In the genomic region with DNA sequence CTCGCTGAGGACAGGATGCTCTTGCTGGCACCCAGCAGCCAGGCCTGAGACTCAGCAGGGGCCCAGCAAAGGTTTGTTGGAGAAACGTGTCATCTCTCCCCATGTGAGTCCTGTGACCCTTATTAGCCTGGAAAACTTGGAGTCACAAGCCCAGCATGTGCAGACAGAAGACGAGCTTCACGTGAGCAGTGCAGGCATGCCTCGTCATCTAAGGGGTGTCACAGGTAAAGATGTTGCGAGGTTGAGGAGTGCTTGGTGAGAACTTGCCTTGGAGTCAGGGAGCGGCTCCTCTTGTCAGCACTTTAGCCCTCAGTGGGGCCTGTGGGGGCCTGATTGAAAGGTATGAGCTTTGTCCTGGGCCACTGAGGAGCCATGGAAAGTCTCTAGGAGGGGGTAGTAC, we compare ENCODE assay signal across 14 cellular contexts. TPM values are rescaled to one million over a fixed set of nuclear protein-coding genes. Genes with fewer than 3 reads are reported as not detected.
DNase-seq lines count a peak whose midpoint lies in the region; ATAC-seq and TF ChIP-seq lines count a peak whose summit lies in the region.
"Had no signal": no experiment of that assay in that cellular context is flagged by ENCODE, and none has a peak within 500 bp of the region (broad histone marks: within the 10 kb centered on the region; RNA-seq: fewer than 3 reads in every experiment).

No MANE protein-coding gene starts in this region.

- H3K36me3 ChIP-seq in PC-3 (ENCODE audit: low read depth, low read length) (no peaks in the 10 kb centered on the region), left lung (peaks cover 0 to 64% of the 10 kb centered on the region in 2 donors), vagina (peaks cover 0 to 7% of the 10 kb centered on the region in 2 donors)
- H3K36me3 ChIP-seq: ovary had no signal

- no peak overlapping the region for H3K9ac ChIP-seq in PC-3 (ENCODE audit: low read length)

- H4K20me1 ChIP-seq in PC-3 (ENCODE audit: low read length), result no peaks in the 10 kb centered on the region

- H3F3A ChIP-seq in PC-3 (ENCODE audit: low read length, unreplicated experiment), result no peaks in the 10 kb centered on the region

- H3K9me2 ChIP-seq in PC-3 (replicated peaks; ENCODE audit: low read length), result no peaks in the 10 kb centered on the region

- DNase-seq in activated T-cell treated with anti-CD3 and anti-CD28 coated beads, Interleukin-2, amount 50 U/mL, for 24 hours, result no peak
- no peak for DNase-seq in activated T-cell treated with anti-CD3 and anti-CD28 coated beads, Interleukin-2, amount 50 U/mL, for 48 hours
- DNase-seq in PC-3 (no peak), osteocyte (ENCODE audit: extremely low spot score, unreplicated experiment) (no peak), left lung (no peak), lower leg skin (ENCODE audit: low spot score in 2 of 2) (no peak), vagina (ENCODE audit: extremely low spot score in 2 of 2) (no peak)
- DNase-seq: GOT3, KBM-7, NCI-H1105, SIG-M5 had no signal

- peaks cover 14% of the 10 kb centered on the region; the same call in 1 of the 2 replicates for H3K4me1 ChIP-seq in PC-3 (ENCODE audit: insufficient read depth, low read length)
- H3K4me1 ChIP-seq in left lung, result peaks cover 7 to 25% of the 10 kb centered on the region in 2 donors
- peaks cover 29% of the 10 kb centered on the region for H3K4me1 ChIP-seq in vagina

- peak overlapping the region; percentile 84; the same call in 1 of the 2 replicates for H3K4me2 ChIP-seq in PC-3 (ENCODE audit: low read length)

- TF ChIP-seq CTCF in PC-3 (conservative IDR thresholded peaks at IDR 0.05; ENCODE audit: low read depth, low read length), result no peak
- TF ChIP-seq CTCF in osteocyte (IDR thresholded peaks at IDR 0.05), result no peak
- no peak for TF ChIP-seq CTCF in left lung (IDR thresholded peaks at IDR 0.05)
- no peak for TF ChIP-seq CTCF in lower leg skin (IDR thresholded peaks at IDR 0.05)
- TF ChIP-seq CTCF in vagina (IDR thresholded peaks at IDR 0.05), result no peak

- H3K4me3 Mint-ChIP-seq in activated T-cell treated with anti-CD3 and anti-CD28 coated beads, Interleukin-2, amount 50 U/mL, for 24 hours, result peak overlapping the region; percentile 100
- H3K4me3 Mint-ChIP-seq in osteocyte (ENCODE audit: unreplicated experiment), result peak overlapping the region; percentile 32

- no peaks in the 10 kb centered on the region for H3K9me3 ChIP-seq in PC-3 (ENCODE audit: low read length)
- no peaks in the 10 kb centered on the region for H3K9me3 ChIP-seq in left lung
- no peaks in the 10 kb centered on the region for H3K9me3 ChIP-seq in vagina
- H3K9me3 ChIP-seq: ovary, spleen had no signal

- H3K27me3 Mint-ChIP-seq in activated T-cell treated with anti-CD3 and anti-CD28 coated beads, Interleukin-2, amount 50 U/mL, for 24 hours, result no peaks in the 10 kb centered on the region
- no peaks in the 10 kb centered on the region for H3K27me3 Mint-ChIP-seq in osteocyte (ENCODE audit: unreplicated experiment)

- H3K79me2 ChIP-seq in PC-3 (ENCODE audit: low read length), result peaks cover 31% of the 10 kb centered on the region

- H3K27ac Mint-ChIP-seq in activated T-cell treated with anti-CD3 and anti-CD28 coated beads, Interleukin-2, amount 50 U/mL, for 24 hours, result peak overlapping the region; percentile 99
- H3K27ac Mint-ChIP-seq in osteocyte (ENCODE audit: unreplicated experiment), result peak overlapping the region; percentile 18

- 56 to 66% methylated on average over 6 to 7 of the region's 7 CpGs for WGBS in lower leg skin, 2 donors

- H3K9me3 Mint-ChIP-seq in activated T-cell treated with anti-CD3 and anti-CD28 coated beads, Interleukin-2, amount 50 U/mL, for 24 hours, result no peaks in the 10 kb centered on the region
- H3K9me3 Mint-ChIP-seq in osteocyte (ENCODE audit: unreplicated experiment), result no peaks in the 10 kb centered on the region

- H3K4me3 ChIP-seq in PC-3 (ENCODE audit: low read length), result peak overlapping the region; percentile 88; the same call in 1 of the 2 replicates
- no peak overlapping the region for H3K4me3 ChIP-seq in left lung
- H3K4me3 ChIP-seq in lower leg skin (ENCODE audit: low read depth, poor library complexity, severe bottlenecking), result no peak overlapping the region
- H3K4me3 ChIP-seq in vagina, result no peak overlapping the region
- H3K4me3 ChIP-seq: ovary, spleen had no signal

- POLR2A ChIA-PET in PC-3 (lab: Charles Lee; ENCODE audit: unreplicated experiment), result no interaction called here

- H2AFZ ChIP-seq in PC-3 (ENCODE audit: low read length), result no peak overlapping the region

- no peak for TF ChIP-seq POLR2A in lower leg skin (IDR thresholded peaks at IDR 0.05)
- TF ChIP-seq POLR2A in vagina (IDR thresholded peaks at IDR 0.05), result no peak

- H3K4me1 Mint-ChIP-seq in activated T-cell treated with anti-CD3 and anti-CD28 coated beads, Interleukin-2, amount 50 U/mL, for 24 hours (ENCODE audit: low read depth), result peaks cover 28% of the 10 kb centered on the region
- peaks cover 18% of the 10 kb centered on the region for H3K4me1 Mint-ChIP-seq in osteocyte (ENCODE audit: unreplicated experiment)

- no TSS peak for BruUV-seq in PC-3 (replicated peaks; lab: Mats Ljungman, UMichigan)

- ATAC-seq in PC-3 (no peak), left lung (no peak)

- peaks cover 89% of the 10 kb centered on the region for H3K36me3 Mint-ChIP-seq in activated T-cell treated with anti-CD3 and anti-CD28 coated beads, Interleukin-2, amount 50 U/mL, for 24 hours (ENCODE audit: low read depth)
- peaks cover 2% of the 10 kb centered on the region for H3K36me3 Mint-ChIP-seq in osteocyte (ENCODE audit: unreplicated experiment)

- intact Hi-C loops in PC-3 (cut with micrococcal nuclease) (no loop called here), left lung (cut with DNase I) (no loop called here), lower leg skin (cut with DNase I; ENCODE audit: low total_unique reads) (no loop called here), vagina (cut with DNase I) (loop anchor here (5.0 kb wide), 1 partner anchor 117 kb away; no protein-coding TSS in a partner anchor)

- H3K27ac ChIP-seq in PC-3 (ENCODE audit: low read length) (no peak overlapping the region), cingulate gyrus (ENCODE audit: low read depth, low read length) (peak overlapping the region; percentile 78), left lung (no peak overlapping the region), vagina (no peak overlapping the region)
- H3K27ac ChIP-seq: ovary had no signal

- CTCF ChIA-PET in PC-3 (lab: Charles Lee), result no interaction called here

- H3K27me3 ChIP-seq in PC-3 (ENCODE audit: low read length) (no peaks in the 10 kb centered on the region), left lung (no peaks in the 10 kb centered on the region), vagina (no peaks in the 10 kb centered on the region)
- H3K27me3 ChIP-seq: ovary, spleen had no signal

RNA-seq across cellular contexts. Expression of a gene that starts 2.1 kb away (rescaled TPM):
- total RNA-seq in PC-3 (2014; rRNA removed) (0.98 and 1.6 TPM in 2 replicates), osteocyte (0.39 and 0.91 TPM in 2 replicates), left lung (under 1 TPM in 1 of 2 donors, not detected in 1; 0.50 TPM), lower leg skin (1 to 10 TPM in 1 of 4 donors, under 1 TPM in 1, not detected in 2; 0.84 to 1.7 TPM), vagina (3.2 TPM)

RNA-seq across cellular contexts. Expression of a gene that starts 2.8 kb away (rescaled TPM):
- total RNA-seq in PC-3 (2014; rRNA removed) (51.3 and 52.0 TPM in 2 replicates), osteocyte (58.3 and 59.0 TPM in 2 replicates), left lung (10 to 100 TPM; 59.7 to 76.8 TPM), lower leg skin (10 to 100 TPM; 11.4 to 20.4 (median 17.8) TPM), vagina (45.2 TPM)

RNA-seq across cellular contexts. Expression of a gene that starts 10.1 kb away (rescaled TPM):
- total RNA-seq in PC-3 (2014; rRNA removed) (3.2 and 4.6 TPM in 2 replicates), osteocyte (35.3 and 36.9 TPM in 2 replicates), left lung (10 to 100 TPM; 27.5 to 37.2 TPM), lower leg skin (10 to 100 TPM in 3 of 4 donors, 1 to 10 TPM in 1; 6.4 to 16.5 (median 12.1) TPM), vagina (33.4 TPM)

RNA-seq across cellular contexts. Expression of a gene that starts 34.6 kb away (rescaled TPM):
- total RNA-seq in PC-3 (2014; rRNA removed) (29.3 and 33.2 TPM in 2 replicates), osteocyte (90.7 and 91.6 TPM in 2 replicates), left lung (100 to 1,000 TPM in 1 of 2 donors, 10 to 100 TPM in 1; 99.2 to 121 TPM), lower leg skin (10 to 100 TPM; 31.3 to 74.1 (median 50.9) TPM), vagina (43.2 TPM)

RNA-seq across cellular contexts. Expression of a gene that starts 40.8 kb away (rescaled TPM):
- total RNA-seq in PC-3 (2014; rRNA removed) (6.6 and 8.3 TPM in 2 replicates), osteocyte (43.9 and 45.5 TPM in 2 replicates), left lung (10 to 100 TPM; 25.4 to 29.6 TPM), lower leg skin (10 to 100 TPM; 11.1 to 17.9 (median 14.4) TPM), vagina (17.4 TPM)
